ENCODE assay signal across 8 cellular contexts in genomic region chr21:15730484-15731242, GRCh38. TPM values are rescaled to one million over a fixed set of nuclear protein-coding genes. Genes with fewer than 3 reads are reported as not detected.
A peak's percentile ranks its signal among the peaks of the same experiment; 100 is the strongest.
DNase-seq lines count a peak whose midpoint lies in the region; ATAC-seq and TF ChIP-seq lines count a peak whose summit lies in the region.

No MANE protein-coding gene starts in this region.

- H3K27ac ChIP-seq in liver (ENCODE audit: low read depth in 1 of 2, low read length in 2 of 2) (peak overlapping the region; percentile 84 to 94), suprapubic skin (peak overlapping the region; percentile 98)

- H3K36me3 Mint-ChIP-seq in brain: peaks cover 4% of the 10 kb centered on the region

- no peak for TF ChIP-seq POLR2A in suprapubic skin (IDR thresholded peaks at IDR 0.05)

- no peak for ATAC-seq in GM21528 (IDR thresholded peaks at IDR 0.05; ENCODE audit: low FRiP score, unreplicated experiment)

- H3K27me3 ChIP-seq in liver (ENCODE audit: control insufficient read depth in 4 of 4, insufficient read depth in 4 of 4, low read length in 3 of 4) (no peaks in the 10 kb centered on the region), suprapubic skin (no peaks in the 10 kb centered on the region)

- H3K36me3 ChIP-seq in liver (ENCODE audit: control insufficient read depth in 4 of 4, insufficient read depth in 3 of 4, low read depth in 1 of 4, low read length in 3 of 4) (no peaks in the 10 kb centered on the region), suprapubic skin (no peaks in the 10 kb centered on the region)

- no peak for TF ChIP-seq EP300 in suprapubic skin (IDR thresholded peaks at IDR 0.05)

- under 1% methylated on average over 30 of the region's 30 CpGs for WGBS in liver
- 1% methylated on average over 18 of the region's 30 CpGs for WGBS in suprapubic skin

- TF ChIP-seq RAD21 in liver (IDR thresholded peaks at IDR 0.05): no peak

- H3K4me3 Mint-ChIP-seq in brain: peak overlapping the region; percentile 94 to 99 (median 95)

- peaks cover 6% of the 10 kb centered on the region for H3K27me3 Mint-ChIP-seq in brain

- H3K4me1 ChIP-seq in liver (ENCODE audit: control insufficient read depth in 4 of 4, insufficient read depth in 4 of 4, low read length in 3 of 4): peaks cover 2 to 29% (median 10%) of the 10 kb centered on the region in 4 donors
- peaks cover 46% of the 10 kb centered on the region for H3K4me1 ChIP-seq in suprapubic skin

- peak overlapping the region; percentile 90 to 95 (median 93) for H3K27ac Mint-ChIP-seq in brain

- H3K4me3 ChIP-seq in liver (ENCODE audit: low read depth in 1 of 3, low read length in 3 of 3) (peak overlapping the region; percentile 58 to 78 (median 74)), suprapubic skin (peak overlapping the region; percentile 93)

- H3K4me1 Mint-ChIP-seq in brain: peaks cover 47% of the 10 kb centered on the region

- peaks cover 0 to 4% (median 3%) of the 10 kb centered on the region in 5 experiments for H3K9me3 Mint-ChIP-seq in brain

- TF ChIP-seq CTCF in brain (conservative IDR thresholded peaks at IDR 0.05): no peak
- no peak for TF ChIP-seq CTCF in liver (IDR thresholded peaks at IDR 0.05; ENCODE audit: low read depth, low read length, missing input control)
- TF ChIP-seq CTCF in suprapubic skin (IDR thresholded peaks at IDR 0.05): no peak

- DNase-seq in NOMO-1 treated with DMSO at 0.1 percent for 48 hours (lab: John Stamatoyannopoulos, UW; ENCODE audit: unreplicated experiment) (peak; percentile 30), NOMO-1 treated with dmso at 0.1 percent for 144 hours (lab: John Stamatoyannopoulos, UW; ENCODE audit: unreplicated experiment) (no peak), NCI-H1694 (lab: John Stamatoyannopoulos, UW) (peak; percentile 29), suprapubic skin (ENCODE audit: low spot score in 2 of 2) (peak in 1 of 2 donors; percentile 63), dedifferentiated amniotic fluid mesenchymal stem cell (ENCODE audit: extremely low spot score) (no peak)

- H3K9me3 ChIP-seq in liver (ENCODE audit: control insufficient read depth in 4 of 4, low read length in 3 of 4) (no peaks in the 10 kb centered on the region), suprapubic skin (no peaks in the 10 kb centered on the region)

- peak overlapping the region; percentile 21 to 56 for H3K9ac ChIP-seq in liver (ENCODE audit: low read depth in 1 of 2, low read length in 2 of 2)

TF ChIP-seq in liver, 16 proteins besides CTCF, POLR2A, EP300 and RAD21:
- TF ChIP-seq YY1 (IDR thresholded peaks at IDR 0.05): peak; percentile 34
- TF ChIP-seq, protein P1, sequence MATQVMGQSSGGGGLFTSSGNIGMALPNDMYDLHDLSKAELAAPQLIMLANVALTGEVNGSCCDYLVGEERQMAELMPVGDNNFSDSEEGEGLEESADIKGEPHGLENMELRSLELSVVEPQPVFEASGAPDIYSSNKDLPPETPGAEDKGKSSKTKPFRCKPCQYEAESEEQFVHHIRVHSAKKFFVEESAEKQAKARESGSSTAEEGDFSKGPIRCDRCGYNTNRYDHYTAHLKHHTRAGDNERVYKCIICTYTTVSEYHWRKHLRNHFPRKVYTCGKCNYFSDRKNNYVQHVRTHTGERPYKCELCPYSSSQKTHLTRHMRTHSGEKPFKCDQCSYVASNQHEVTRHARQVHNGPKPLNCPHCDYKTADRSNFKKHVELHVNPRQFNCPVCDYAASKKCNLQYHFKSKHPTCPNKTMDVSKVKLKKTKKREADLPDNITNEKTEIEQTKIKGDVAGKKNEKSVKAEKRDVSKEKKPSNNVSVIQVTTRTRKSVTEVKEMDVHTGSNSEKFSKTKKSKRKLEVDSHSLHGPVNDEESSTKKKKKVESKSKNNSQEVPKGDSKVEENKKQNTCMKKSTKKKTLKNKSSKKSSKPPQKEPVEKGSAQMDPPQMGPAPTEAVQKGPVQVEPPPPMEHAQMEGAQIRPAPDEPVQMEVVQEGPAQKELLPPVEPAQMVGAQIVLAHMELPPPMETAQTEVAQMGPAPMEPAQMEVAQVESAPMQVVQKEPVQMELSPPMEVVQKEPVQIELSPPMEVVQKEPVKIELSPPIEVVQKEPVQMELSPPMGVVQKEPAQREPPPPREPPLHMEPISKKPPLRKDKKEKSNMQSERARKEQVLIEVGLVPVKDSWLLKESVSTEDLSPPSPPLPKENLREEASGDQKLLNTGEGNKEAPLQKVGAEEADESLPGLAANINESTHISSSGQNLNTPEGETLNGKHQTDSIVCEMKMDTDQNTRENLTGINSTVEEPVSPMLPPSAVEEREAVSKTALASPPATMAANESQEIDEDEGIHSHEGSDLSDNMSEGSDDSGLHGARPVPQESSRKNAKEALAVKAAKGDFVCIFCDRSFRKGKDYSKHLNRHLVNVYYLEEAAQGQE (IDR thresholded peaks at IDR 0.05): no peak
- peak in 1 of 2 donors; percentile 20 for TF ChIP-seq RXRA (IDR thresholded peaks at IDR 0.05)
- no peak for TF ChIP-seq TAF1 (conservative IDR thresholded peaks at IDR 0.05)
- TF ChIP-seq HNF4A (conservative IDR thresholded peaks at IDR 0.05): no peak
- TF ChIP-seq ATF3 (IDR thresholded peaks at IDR 0.05): no peak
- no peak for TF ChIP-seq ZBTB33 (IDR thresholded peaks at IDR 0.05)
- TF ChIP-seq EGR1 (IDR thresholded peaks at IDR 0.05; ENCODE audit: low read depth in 2 of 2): no peak
TF ChIP-seq in liver: peak in this region for 2.

RNA-seq across cellular contexts. Expression of gene USP25, which starts 0.9 kb away (rescaled TPM):
- polyA plus RNA-seq in brain (ENCODE audit: insufficient read depth, low read depth, low replicate concordance) (3.4 TPM), liver (1 to 10 TPM; 6.0 to 6.2 TPM)
- total RNA-seq in liver (10 to 100 TPM; 24.5 to 26.7 TPM), suprapubic skin (10 to 100 TPM; 32.3 to 44.3 (median 33.4) TPM)

Comparison
In these comparisons a context has a peak if more than half of its experiments do, and no peak if none do; other contexts are left out.
1. DNase-seq: peak in NOMO-1 treated with DMSO at 0.1 percent for 48 hours (single experiment) and NCI-H1694 (single experiment); none in NOMO-1 treated with dmso at 0.1 percent for 144 hours (single experiment) and dedifferentiated amniotic fluid mesenchymal stem cell (single experiment).